In the genomic region with DNA sequence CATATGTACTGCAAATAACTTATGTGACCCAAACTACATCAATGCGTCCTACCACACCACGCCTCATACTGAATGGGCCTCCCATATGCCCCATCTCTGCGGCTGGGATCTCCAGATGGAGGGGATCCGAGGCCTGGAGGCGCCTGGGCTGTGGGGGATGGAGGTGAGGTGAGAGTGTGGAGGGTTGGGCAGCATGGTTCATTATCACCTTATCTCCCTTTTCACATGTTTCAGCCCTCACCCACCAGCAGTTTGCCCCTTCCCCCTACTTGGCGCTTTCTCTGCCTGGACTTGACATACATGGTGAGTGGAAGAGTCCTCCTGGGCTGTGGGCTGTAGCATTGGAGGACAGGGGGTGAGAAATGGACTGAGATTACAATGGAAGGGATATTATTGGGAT, we compare ENCODE assay signal across 2 cellular contexts.
TF ChIP-seq lines count a peak whose summit lies in the region.

No MANE protein-coding gene starts in this region.

TF ChIP-seq in GM23338, 12 proteins besides CTCF, POLR2A, EP300 and RAD21:
- TF ChIP-seq STAT1 (IDR thresholded peaks at IDR 0.05; ENCODE audit: unreplicated experiment) (no peak), ZNF331 (CRISPR knock-in tag; IDR thresholded peaks at IDR 0.05; ENCODE audit: low read depth) (no peak), JUNB (IDR thresholded peaks at IDR 0.05; ENCODE audit: unreplicated experiment) (no peak), EZH2 (IDR thresholded peaks at IDR 0.05; ENCODE audit: low read depth, unreplicated experiment) (peak; percentile 31), ZNF114 (CRISPR knock-in tag; IDR thresholded peaks at IDR 0.05) (no peak), CREB1 (CRISPR knock-in tag; IDR thresholded peaks at IDR 0.05; ENCODE audit: low read depth) (no peak)
- TF ChIP-seq, protein P1, sequence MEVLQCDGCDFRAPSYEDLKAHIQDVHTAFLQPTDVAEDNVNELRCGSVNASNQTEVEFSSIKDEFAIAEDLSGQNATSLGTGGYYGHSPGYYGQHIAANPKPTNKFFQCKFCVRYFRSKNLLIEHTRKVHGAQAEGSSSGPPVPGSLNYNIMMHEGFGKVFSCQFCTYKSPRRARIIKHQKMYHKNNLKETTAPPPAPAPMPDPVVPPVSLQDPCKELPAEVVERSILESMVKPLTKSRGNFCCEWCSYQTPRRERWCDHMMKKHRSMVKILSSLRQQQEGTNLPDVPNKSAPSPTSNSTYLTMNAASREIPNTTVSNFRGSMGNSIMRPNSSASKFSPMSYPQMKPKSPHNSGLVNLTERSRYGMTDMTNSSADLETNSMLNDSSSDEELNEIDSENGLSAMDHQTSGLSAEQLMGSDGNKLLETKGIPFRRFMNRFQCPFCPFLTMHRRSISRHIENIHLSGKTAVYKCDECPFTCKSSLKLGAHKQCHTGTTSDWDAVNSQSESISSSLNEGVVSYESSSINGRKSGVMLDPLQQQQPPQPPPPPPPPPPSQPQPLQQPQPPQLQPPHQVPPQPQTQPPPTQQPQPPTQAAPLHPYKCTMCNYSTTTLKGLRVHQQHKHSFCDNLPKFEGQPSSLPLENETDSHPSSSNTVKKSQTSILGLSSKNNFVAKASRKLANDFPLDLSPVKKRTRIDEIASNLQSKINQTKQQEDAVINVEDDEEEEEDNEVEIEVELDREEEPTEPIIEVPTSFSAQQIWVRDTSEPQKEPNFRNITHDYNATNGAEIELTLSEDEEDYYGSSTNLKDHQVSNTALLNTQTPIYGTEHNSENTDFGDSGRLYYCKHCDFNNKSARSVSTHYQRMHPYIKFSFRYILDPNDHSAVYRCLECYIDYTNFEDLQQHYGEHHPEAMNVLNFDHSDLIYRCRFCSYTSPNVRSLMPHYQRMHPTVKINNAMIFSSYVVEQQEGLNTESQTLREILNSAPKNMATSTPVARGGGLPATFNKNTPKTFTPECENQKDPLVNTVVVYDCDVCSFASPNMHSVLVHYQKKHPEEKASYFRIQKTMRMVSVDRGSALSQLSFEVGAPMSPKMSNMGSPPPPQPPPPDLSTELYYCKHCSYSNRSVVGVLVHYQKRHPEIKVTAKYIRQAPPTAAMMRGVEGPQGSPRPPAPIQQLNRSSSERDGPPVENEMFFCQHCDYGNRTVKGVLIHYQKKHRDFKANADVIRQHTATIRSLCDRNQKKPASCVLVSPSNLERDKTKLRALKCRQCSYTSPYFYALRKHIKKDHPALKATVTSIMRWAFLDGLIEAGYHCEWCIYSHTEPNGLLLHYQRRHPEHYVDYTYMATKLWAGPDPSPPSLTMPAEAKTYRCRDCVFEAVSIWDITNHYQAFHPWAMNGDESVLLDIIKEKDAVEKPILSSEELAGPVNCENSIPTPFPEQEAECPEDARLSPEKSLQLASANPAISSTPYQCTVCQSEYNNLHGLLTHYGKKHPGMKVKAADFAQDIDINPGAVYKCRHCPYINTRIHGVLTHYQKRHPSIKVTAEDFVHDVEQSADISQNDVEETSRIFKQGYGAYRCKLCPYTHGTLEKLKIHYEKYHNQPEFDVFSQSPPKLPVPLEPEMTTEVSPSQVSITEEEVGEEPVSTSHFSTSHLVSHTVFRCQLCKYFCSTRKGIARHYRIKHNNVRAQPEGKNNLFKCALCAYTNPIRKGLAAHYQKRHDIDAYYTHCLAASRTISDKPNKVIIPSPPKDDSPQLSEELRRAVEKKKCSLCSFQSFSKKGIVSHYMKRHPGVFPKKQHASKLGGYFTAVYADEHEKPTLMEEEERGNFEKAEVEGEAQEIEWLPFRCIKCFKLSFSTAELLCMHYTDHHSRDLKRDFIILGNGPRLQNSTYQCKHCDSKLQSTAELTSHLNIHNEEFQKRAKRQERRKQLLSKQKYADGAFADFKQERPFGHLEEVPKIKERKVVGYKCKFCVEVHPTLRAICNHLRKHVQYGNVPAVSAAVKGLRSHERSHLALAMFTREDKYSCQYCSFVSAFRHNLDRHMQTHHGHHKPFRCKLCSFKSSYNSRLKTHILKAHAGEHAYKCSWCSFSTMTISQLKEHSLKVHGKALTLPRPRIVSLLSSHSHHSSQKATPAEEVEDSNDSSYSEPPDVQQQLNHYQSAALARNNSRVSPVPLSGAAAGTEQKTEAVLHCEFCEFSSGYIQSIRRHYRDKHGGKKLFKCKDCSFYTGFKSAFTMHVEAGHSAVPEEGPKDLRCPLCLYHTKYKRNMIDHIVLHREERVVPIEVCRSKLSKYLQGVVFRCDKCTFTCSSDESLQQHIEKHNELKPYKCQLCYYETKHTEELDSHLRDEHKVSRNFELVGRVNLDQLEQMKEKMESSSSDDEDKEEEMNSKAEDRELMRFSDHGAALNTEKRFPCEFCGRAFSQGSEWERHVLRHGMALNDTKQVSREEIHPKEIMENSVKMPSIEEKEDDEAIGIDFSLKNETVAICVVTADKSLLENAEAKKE (CRISPR knock-in tag; IDR thresholded peaks at IDR 0.05), result no peak
- TF ChIP-seq, protein P2, sequence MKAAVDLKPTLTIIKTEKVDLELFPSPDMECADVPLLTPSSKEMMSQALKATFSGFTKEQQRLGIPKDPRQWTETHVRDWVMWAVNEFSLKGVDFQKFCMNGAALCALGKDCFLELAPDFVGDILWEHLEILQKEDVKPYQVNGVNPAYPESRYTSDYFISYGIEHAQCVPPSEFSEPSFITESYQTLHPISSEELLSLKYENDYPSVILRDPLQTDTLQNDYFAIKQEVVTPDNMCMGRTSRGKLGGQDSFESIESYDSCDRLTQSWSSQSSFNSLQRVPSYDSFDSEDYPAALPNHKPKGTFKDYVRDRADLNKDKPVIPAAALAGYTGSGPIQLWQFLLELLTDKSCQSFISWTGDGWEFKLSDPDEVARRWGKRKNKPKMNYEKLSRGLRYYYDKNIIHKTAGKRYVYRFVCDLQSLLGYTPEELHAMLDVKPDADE (IDR thresholded peaks at IDR 0.05), result no peak
TF ChIP-seq in GM23338: peak in this region for 1.

TF ChIP-seq in K562, 482 proteins besides CTCF, POLR2A, EP300 and RAD21:
- TF ChIP-seq TAF1 (IDR thresholded peaks at IDR 0.05; ENCODE audit: control insufficient read depth, extremely low read depth, insufficient read depth, low read length, severe bottlenecking) (no peak), CBFA2T3 (IDR thresholded peaks at IDR 0.05) (0 out of 2 replicates have a peak, but pooled peaks have one; percentile 5)
